8 cellular contexts compared by ENCODE assay signal in genomic region chr1:246725191-246725590, GRCh38. TPM values are rescaled to one million over a fixed set of nuclear protein-coding genes. Genes with fewer than 3 reads are reported as not detected.
DNase-seq lines count a peak whose midpoint lies in the region; TF ChIP-seq lines count a peak whose summit lies in the region.

No MANE protein-coding gene starts in this region.

- H3K4me3 ChIP-seq in SJCRH30 (peak overlapping the region; percentile 87), fibroblast of mammary gland (ENCODE audit: control insufficient read depth, low read depth, low read length) (peak overlapping the region; percentile 78), skeletal muscle cell (ENCODE audit: low read depth, low read length) (peak overlapping the region; percentile 75)

- H3K27me3 ChIP-seq in SJCRH30: no peaks in the 10 kb centered on the region

- H3K36me3 ChIP-seq in SJCRH30: peaks cover 9% of the 10 kb centered on the region; the same call in 1 of the 2 replicates

- no peaks in the 10 kb centered on the region for H3K4me1 ChIP-seq in SJCRH30

- peaks cover 8% of the 10 kb centered on the region for H3K9me3 ChIP-seq in SJCRH30 (replicated peaks)

- H3K27ac ChIP-seq in SJCRH30: no peak overlapping the region; the same call in 1 of the 2 replicates

- DNase-seq in GM20000 (ENCODE audit: low spot score): peak; percentile 20
- no peak for DNase-seq in SJCRH30
- no peak for DNase-seq in fibroblast of mammary gland (ENCODE audit: low read depth)
- no peak for DNase-seq in skeletal muscle cell (ENCODE audit: low read depth)
- no peak for DNase-seq in NCI-H510A treated with DMSO at 0.1 percent for 48 hours (lab: John Stamatoyannopoulos, UW)
- no peak for DNase-seq in NCI-H2171 treated with DMSO at 0.1 percent for 48 hours (lab: John Stamatoyannopoulos, UW)
- DNase-seq in stimulated activated CD4-positive, alpha-beta T cell treated with anti-CD3 and anti-CD28 coated beads, Interleukin-4, amount 100 ng/mL, for 24 hours: no peak
- no peak for DNase-seq in activated CD4-positive, CD25-positive, alpha-beta regulatory T cell treated with anti-CD3 and anti-CD28 coated beads, Interleukin-2, amount 50 U/mL, for 72 hours

- no peak for TF ChIP-seq CTCF in GM20000 (IDR thresholded peaks at IDR 0.05; ENCODE audit: extremely low read depth, missing control alignments)
- no peak for TF ChIP-seq CTCF in fibroblast of mammary gland (conservative IDR thresholded peaks at IDR 0.05; ENCODE audit: control insufficient read depth, insufficient read depth, low read depth, low read length)

RNA-seq across cellular contexts. Expression of gene SCCPDH, which starts 1.0 kb away (rescaled TPM):
- total RNA-seq in SJCRH30 (2014; rRNA removed; shearing (Covaris generic)): 25.7 and 26.4 TPM in 2 replicates
